In genomic region chr4:88276952-88277710, GRCh38 we compare ENCODE assay signal across 17 cellular contexts. TPM values are rescaled to one million over a fixed set of nuclear protein-coding genes. Genes with fewer than 3 reads are reported as not detected.
DNase-seq lines count a peak whose midpoint lies in the region; ATAC-seq and TF ChIP-seq lines count a peak whose summit lies in the region.
"Had no signal": no experiment of that assay in that cellular context is flagged by ENCODE, and none has a peak within 500 bp of the region (broad histone marks: within the 10 kb centered on the region; RNA-seq: fewer than 3 reads in every experiment).

No MANE protein-coding gene starts in this region.

- no peaks in the 10 kb centered on the region for H3K9me3 Mint-ChIP-seq in activated naive CD4-positive, alpha-beta T cell treated with anti-CD3 and anti-CD28 coated beads, Interleukin-2, amount 50 U/mL, for 24 hours
- H3K9me3 Mint-ChIP-seq in activated naive CD4-positive, alpha-beta T cell treated with anti-CD3 and anti-CD28 coated beads, Interleukin-2, amount 50 U/mL, for 72 hours, result no peaks in the 10 kb centered on the region
- peaks cover 25% of the 10 kb centered on the region for H3K9me3 Mint-ChIP-seq in endodermal cell
- H3K9me3 Mint-ChIP-seq in stimulated activated naive B cell treated with anti-CD40 and anti-IgM and Interleukin-4, amounts not matched to agents 10 μg/mL and 1 μg/mL and 100 μg/mL, for 72 hours, result peaks cover 7% of the 10 kb centered on the region in 2 donors
- H3K9me3 Mint-ChIP-seq: activated T-helper 2 cell treated with anti-CD3 and anti-CD28 coated beads, Interferon-gamma antibody, Interleukin-2, Interleukin-4, amounts not matched to agents 10 μg/mL and 5 μg/mL and 100 μg/mL, durations not matched to agents 14 hours and 24 hours and 36 hours; CD8-positive, alpha-beta T cell had no signal

- TF ChIP-seq CTCF in endodermal cell (conservative IDR thresholded peaks at IDR 0.05), result no peak

- H3K4me3 ChIP-seq in endodermal cell (ENCODE audit: low read length), result peak overlapping the region; percentile 99
- H3K4me3 ChIP-seq: ascending aorta had no signal

- no peak overlapping the region for H3K4me3 Mint-ChIP-seq in activated naive CD4-positive, alpha-beta T cell treated with anti-CD3 and anti-CD28 coated beads, Interleukin-2, amount 50 U/mL, for 24 hours
- no peak overlapping the region for H3K4me3 Mint-ChIP-seq in endodermal cell
- H3K4me3 Mint-ChIP-seq in stimulated activated naive B cell treated with anti-CD40 and anti-IgM and Interleukin-4, amounts not matched to agents 10 μg/mL and 1 μg/mL and 100 μg/mL, for 72 hours, result peak overlapping the region in 1 of 2 donors; percentile 30
- H3K4me3 Mint-ChIP-seq: activated CD4-positive, alpha-beta memory T cell treated with anti-CD3 and anti-CD28 coated beads, Interleukin-2, amount 10 ng/mL, durations not matched to agents 7 days and 5 days; CD8-positive, alpha-beta T cell had no signal

- H3K4me1 ChIP-seq in endodermal cell (ENCODE audit: control insufficient read depth, insufficient read depth, low read length), result no peaks in the 10 kb centered on the region

- 91 to 100% methylated on average over 5 to 8 of the region's 8 CpGs for WGBS in endodermal cell (ENCODE audit: insufficient coverage in 1 of 2, insufficient read length in 1 of 2), 2 experiments

- H3K27me3 ChIP-seq in endodermal cell (ENCODE audit: control insufficient read depth, insufficient read depth, low read length, poor library complexity, severe bottlenecking), result no peaks in the 10 kb centered on the region
- H3K27me3 ChIP-seq: ascending aorta had no signal

- H3K36me3 Mint-ChIP-seq in activated naive CD4-positive, alpha-beta T cell treated with anti-CD3 and anti-CD28 coated beads, Interleukin-2, amount 50 U/mL, for 24 hours, result peaks cover 11% of the 10 kb centered on the region
- peaks cover 14 to 42% of the 10 kb centered on the region in 2 donors for H3K36me3 Mint-ChIP-seq in activated naive CD4-positive, alpha-beta T cell treated with anti-CD3 and anti-CD28 coated beads, Interleukin-2, amount 50 U/mL, for 72 hours
- H3K36me3 Mint-ChIP-seq in endodermal cell (ENCODE audit: low read depth), result peaks cover 52% of the 10 kb centered on the region
- H3K36me3 Mint-ChIP-seq in stimulated activated naive B cell treated with anti-CD40 and anti-IgM and Interleukin-4, amounts not matched to agents 10 μg/mL and 1 μg/mL and 100 μg/mL, for 72 hours, result peaks cover 44 to 56% of the 10 kb centered on the region in 2 donors

- ATAC-seq in activated naive CD4-positive, alpha-beta T cell treated with anti-CD3 and anti-CD28 coated beads, Interleukin-2, amount 50 U/mL, for 72 hours, result no peak
- ATAC-seq in stimulated activated naive B cell treated with anti-CD40 and anti-IgM and Interleukin-4, amounts not matched to agents 10 μg/mL and 1 μg/mL and 100 μg/mL, for 72 hours (replicated peaks), result no peak
- ATAC-seq in GM18861 (IDR thresholded peaks at IDR 0.05; ENCODE audit: unreplicated experiment), result no peak
- ATAC-seq: CD8-positive, alpha-beta T cell had no signal

- peaks cover 68% of the 10 kb centered on the region for H3K9me3 ChIP-seq in endodermal cell (ENCODE audit: control insufficient read depth, low read length)
- H3K9me3 ChIP-seq: ascending aorta had no signal

- DNase-seq in activated naive CD4-positive, alpha-beta T cell treated with anti-CD3 and anti-CD28 coated beads, Interleukin-2, amount 50 U/mL, for 72 hours (ENCODE audit: low spot score in 2 of 2), result no peak
- peak; percentile 10 to 15 for DNase-seq in Kasumi-1 (lab: John Stamatoyannopoulos, UW)
- no peak for DNase-seq in endodermal cell
- no peak for DNase-seq in stimulated activated naive B cell treated with anti-CD40 and anti-IgM and Interleukin-4, amounts not matched to agents 10 μg/mL and 1 μg/mL and 100 μg/mL, for 72 hours
- no peak for DNase-seq in globus pallidus (ENCODE audit: low spot score)
- DNase-seq in HK-2 (ENCODE audit: unreplicated experiment), result no peak
- DNase-seq: activated CD4-positive, alpha-beta memory T cell treated with anti-CD3 and anti-CD28 coated beads, Interleukin-2, amount 10 ng/mL, durations not matched to agents 7 days and 5 days; CD8-positive, alpha-beta T cell; cortex of kidney; glutamatergic neuron; KG1; NCI-H146; stimulated activated CD4-positive, alpha-beta T cell treated with anti-CD3 and anti-CD28 coated beads, Interleukin-4, amount 100 ng/mL, for 24 hours had no signal

- H3K36me3 ChIP-seq in endodermal cell (ENCODE audit: control insufficient read depth, insufficient read depth, low read length), result peaks cover 67% of the 10 kb centered on the region

- H3K27ac Mint-ChIP-seq in activated naive CD4-positive, alpha-beta T cell treated with anti-CD3 and anti-CD28 coated beads, Interleukin-2, amount 50 U/mL, for 24 hours, result peak overlapping the region; percentile 62
- H3K27ac Mint-ChIP-seq in activated naive CD4-positive, alpha-beta T cell treated with anti-CD3 and anti-CD28 coated beads, Interleukin-2, amount 50 U/mL, for 72 hours, result no peak overlapping the region
- H3K27ac Mint-ChIP-seq in endodermal cell, result peak overlapping the region; percentile 74
- peak overlapping the region; percentile 67 for H3K27ac Mint-ChIP-seq in stimulated activated naive B cell treated with anti-CD40 and anti-IgM and Interleukin-4, amounts not matched to agents 10 μg/mL and 1 μg/mL and 100 μg/mL, for 72 hours
- H3K27ac Mint-ChIP-seq: activated CD4-positive, alpha-beta memory T cell treated with anti-CD3 and anti-CD28 coated beads, Interleukin-2, amount 10 ng/mL, durations not matched to agents 7 days and 5 days; activated T-helper 2 cell treated with anti-CD3 and anti-CD28 coated beads, Interferon-gamma antibody, Interleukin-2, Interleukin-4, amounts not matched to agents 10 μg/mL and 5 μg/mL and 100 μg/mL, durations not matched to agents 14 hours and 24 hours and 36 hours; CD8-positive, alpha-beta T cell had no signal

- H3K4me1 Mint-ChIP-seq in activated naive CD4-positive, alpha-beta T cell treated with anti-CD3 and anti-CD28 coated beads, Interleukin-2, amount 50 U/mL, for 24 hours, result peaks cover 67% of the 10 kb centered on the region
- peaks cover 30% of the 10 kb centered on the region for H3K4me1 Mint-ChIP-seq in endodermal cell
- H3K4me1 Mint-ChIP-seq in stimulated activated naive B cell treated with anti-CD40 and anti-IgM and Interleukin-4, amounts not matched to agents 10 μg/mL and 1 μg/mL and 100 μg/mL, for 72 hours, result peaks cover 35 to 59% of the 10 kb centered on the region in 2 donors

- no peak overlapping the region for H3K9ac ChIP-seq in endodermal cell (ENCODE audit: extremely low read depth, low read length, poor library complexity, severe bottlenecking)

- H3K27me3 Mint-ChIP-seq in activated naive CD4-positive, alpha-beta T cell treated with anti-CD3 and anti-CD28 coated beads, Interleukin-2, amount 50 U/mL, for 24 hours, result no peaks in the 10 kb centered on the region
- H3K27me3 Mint-ChIP-seq in endodermal cell (ENCODE audit: insufficient read depth), result no peaks in the 10 kb centered on the region
- H3K27me3 Mint-ChIP-seq in stimulated activated naive B cell treated with anti-CD40 and anti-IgM and Interleukin-4, amounts not matched to agents 10 μg/mL and 1 μg/mL and 100 μg/mL, for 72 hours, result no peaks in the 10 kb centered on the region
- H3K27me3 Mint-ChIP-seq: activated CD4-positive, alpha-beta memory T cell treated with anti-CD3 and anti-CD28 coated beads, Interleukin-2, amount 10 ng/mL, durations not matched to agents 7 days and 5 days had no signal

- H3K27ac ChIP-seq in endodermal cell (ENCODE audit: low read depth, low read length), result no peak overlapping the region
- H3K27ac ChIP-seq: ascending aorta had no signal

RNA-seq across cellular contexts. Expression of gene PPM1K, which starts 7.2 kb away (rescaled TPM):
- total RNA-seq in activated naive CD4-positive, alpha-beta T cell treated with anti-CD3 and anti-CD28 coated beads, Interleukin-2, amount 50 U/mL, for 72 hours, result 10 to 100 TPM; 48.4 to 55.8 TPM
- 10 to 100 TPM; 35.1 to 37.8 TPM for total RNA-seq in endodermal cell
- 8.4 TPM for polyA plus RNA-seq in endodermal cell (2013, experiment 1 of 2)
- polyA plus RNA-seq in endodermal cell (2013, experiment 2 of 2), result 11.2 TPM

Comparison
In these comparisons a context has a peak if more than half of its experiments do, and no peak if none do; other contexts are left out.
1. H3K27ac Mint-ChIP-seq: peak in activated naive CD4-positive, alpha-beta T cell treated with anti-CD3 and anti-CD28 coated beads, Interleukin-2, amount 50 U/mL, for 24 hours (single experiment), endodermal cell (single experiment) and stimulated activated naive B cell treated with anti-CD40 and anti-IgM and Interleukin-4, amounts not matched to agents 10 μg/mL and 1 μg/mL and 100 μg/mL, for 72 hours (single experiment); none in activated naive CD4-positive, alpha-beta T cell treated with anti-CD3 and anti-CD28 coated beads, Interleukin-2, amount 50 U/mL, for 72 hours (0 of 2).
2. DNase-seq: peak in Kasumi-1 (2 of 2); none in activated naive CD4-positive, alpha-beta T cell treated with anti-CD3 and anti-CD28 coated beads, Interleukin-2, amount 50 U/mL, for 72 hours (0 of 2), endodermal cell (single experiment), stimulated activated naive B cell treated with anti-CD40 and anti-IgM and Interleukin-4, amounts not matched to agents 10 μg/mL and 1 μg/mL and 100 μg/mL, for 72 hours (single experiment), globus pallidus (single experiment) and HK-2 (single experiment).